7 cellular contexts compared by ENCODE assay signal in genomic region chr14:47624126-47624525, GRCh38. TPM values are rescaled to one million over a fixed set of nuclear protein-coding genes. Genes with fewer than 3 reads are reported as not detected.
"Had no signal": no experiment of that assay in that cellular context is flagged by ENCODE, and none has a peak within 500 bp of the region (broad histone marks: within the 10 kb centered on the region; RNA-seq: fewer than 3 reads in every experiment).

No MANE protein-coding gene starts in this region.

RNA-seq across cellular contexts. Expression of gene MDGA2, which starts 51.3 kb away (rescaled TPM):
- total RNA-seq: thoracic aorta, thyroid gland, transverse colon, upper lobe of right lung, ureter, vagina had no signal
- polyA plus RNA-seq: stomach had no signal
